ENCODE assay signal across 12 cellular contexts in genomic region chr18:48843162-48843561, GRCh38.
DNase-seq lines count a peak whose midpoint lies in the region; ATAC-seq and TF ChIP-seq lines count a peak whose summit lies in the region.
"Had no signal": no experiment of that assay in that cellular context is flagged by ENCODE, and none has a peak within 500 bp of the region (broad histone marks: within the 10 kb centered on the region; RNA-seq: fewer than 3 reads in every experiment).

No MANE protein-coding gene starts in this region.

- ATAC-seq in right cardiac atrium, result peak in 1 of 2 donors; percentile 1
- no peak for ATAC-seq in GM21515 (IDR thresholded peaks at IDR 0.05; ENCODE audit: unreplicated experiment)

- CTCF ChIA-PET in RWPE1 (lab: Yijun Ruan, JAX), result interaction anchor here (0.6 kb wide), 1 partner anchor 497 kb away, joined by 4 read pairs; no protein-coding TSS in a partner anchor

- H3K4me3 ChIP-seq in right cardiac atrium (ENCODE audit: low read length) (no peak overlapping the region), skin epidermis (no peak overlapping the region)
- H3K4me3 ChIP-seq: ovary, PC-9 had no signal

- no peaks in the 10 kb centered on the region for H3K27me3 ChIP-seq in right cardiac atrium (ENCODE audit: control insufficient read depth, insufficient read depth)
- H3K27me3 ChIP-seq: ovary had no signal

- no peaks in the 10 kb centered on the region for H3K36me3 Mint-ChIP-seq in T-helper 2 cell treated with Interferon-gamma antibody and Interleukin-4, amounts not matched to agents 5 μg/mL and 100 μg/mL, for 36 hours (ENCODE audit: low read depth)

- H3K4me3 Mint-ChIP-seq in T-helper 2 cell treated with Interferon-gamma antibody and Interleukin-4, amounts not matched to agents 5 μg/mL and 100 μg/mL, for 36 hours, result no peak overlapping the region

- H3K27me3 Mint-ChIP-seq in T-helper 2 cell treated with Interferon-gamma antibody and Interleukin-4, amounts not matched to agents 5 μg/mL and 100 μg/mL, for 36 hours (ENCODE audit: low read depth), result peaks cover 6% of the 10 kb centered on the region

- intact Hi-C loops in right cardiac atrium (cut with DNase I), result loop anchor here in 1 of 4 donors (10.0 kb wide), 1 partner anchor 58 kb away; no protein-coding TSS in a partner anchor

- POLR2A ChIA-PET in RWPE1 (lab: Yijun Ruan, JAX; ENCODE audit: low non-redundant PET), result no interaction called here

- DNase-seq in T-helper 2 cell treated with Interferon-gamma antibody and Interleukin-4, amounts not matched to agents 5 μg/mL and 100 μg/mL, for 36 hours (ENCODE audit: low spot score), result no peak
- DNase-seq in T-helper 2 cell (no peak), RWPE1 (ENCODE audit: low spot score) (no peak), right cardiac atrium (peak; percentile 24 to 58 (median 48)), RPMI8226 (no peak), kidney glomerular epithelial cell (lab: John Stamatoyannopoulos, UW) (no peak)
- DNase-seq: DMS79, NCI-H2171, PC-9 had no signal

- H3K27ac ChIP-seq in RWPE1 (peak overlapping the region; percentile 11; the same call in 1 of the 2 replicates), right cardiac atrium (ENCODE audit: low read length) (no peak overlapping the region), skin epidermis (peak overlapping the region in 12 of 21 experiments; percentile 2 to 90 (median 74))
- H3K27ac ChIP-seq: PC-9 had no signal

- WGBS in right cardiac atrium, result 85% methylated on average over 8 of the region's 8 CpGs

- no peaks in the 10 kb centered on the region for H3K9me3 Mint-ChIP-seq in T-helper 2 cell treated with Interferon-gamma antibody and Interleukin-4, amounts not matched to agents 5 μg/mL and 100 μg/mL, for 36 hours

- H3K4me1 ChIP-seq in right cardiac atrium (ENCODE audit: control insufficient read depth, insufficient read depth, low read length), result peaks cover 28% of the 10 kb centered on the region

- no peak for TF ChIP-seq CTCF in RWPE1 (conservative IDR thresholded peaks at IDR 0.05; ENCODE audit: low read depth)

- H3K4me1 Mint-ChIP-seq in T-helper 2 cell treated with Interferon-gamma antibody and Interleukin-4, amounts not matched to agents 5 μg/mL and 100 μg/mL, for 36 hours (ENCODE audit: low read depth), result peaks cover 40% of the 10 kb centered on the region

- no peaks in the 10 kb centered on the region for H3K9me3 ChIP-seq in right cardiac atrium (ENCODE audit: control insufficient read depth, low read length)
- H3K9me3 ChIP-seq: ovary had no signal

- peak overlapping the region; percentile 58 for H3K27ac Mint-ChIP-seq in T-helper 2 cell treated with Interferon-gamma antibody and Interleukin-4, amounts not matched to agents 5 μg/mL and 100 μg/mL, for 36 hours

Comparison
In these comparisons a context has a peak if more than half of its experiments do, and no peak if none do; other contexts are left out.
1. DNase-seq: peak in right cardiac atrium (3 of 3); none in T-helper 2 cell treated with Interferon-gamma antibody and Interleukin-4, amounts not matched to agents 5 μg/mL and 100 μg/mL, for 36 hours (single experiment), T-helper 2 cell (0 of 5), RWPE1 (single experiment), RPMI8226 (single experiment) and kidney glomerular epithelial cell (single experiment).